Comparison of ENCODE assay signal across 8 cellular contexts in the genomic region with DNA sequence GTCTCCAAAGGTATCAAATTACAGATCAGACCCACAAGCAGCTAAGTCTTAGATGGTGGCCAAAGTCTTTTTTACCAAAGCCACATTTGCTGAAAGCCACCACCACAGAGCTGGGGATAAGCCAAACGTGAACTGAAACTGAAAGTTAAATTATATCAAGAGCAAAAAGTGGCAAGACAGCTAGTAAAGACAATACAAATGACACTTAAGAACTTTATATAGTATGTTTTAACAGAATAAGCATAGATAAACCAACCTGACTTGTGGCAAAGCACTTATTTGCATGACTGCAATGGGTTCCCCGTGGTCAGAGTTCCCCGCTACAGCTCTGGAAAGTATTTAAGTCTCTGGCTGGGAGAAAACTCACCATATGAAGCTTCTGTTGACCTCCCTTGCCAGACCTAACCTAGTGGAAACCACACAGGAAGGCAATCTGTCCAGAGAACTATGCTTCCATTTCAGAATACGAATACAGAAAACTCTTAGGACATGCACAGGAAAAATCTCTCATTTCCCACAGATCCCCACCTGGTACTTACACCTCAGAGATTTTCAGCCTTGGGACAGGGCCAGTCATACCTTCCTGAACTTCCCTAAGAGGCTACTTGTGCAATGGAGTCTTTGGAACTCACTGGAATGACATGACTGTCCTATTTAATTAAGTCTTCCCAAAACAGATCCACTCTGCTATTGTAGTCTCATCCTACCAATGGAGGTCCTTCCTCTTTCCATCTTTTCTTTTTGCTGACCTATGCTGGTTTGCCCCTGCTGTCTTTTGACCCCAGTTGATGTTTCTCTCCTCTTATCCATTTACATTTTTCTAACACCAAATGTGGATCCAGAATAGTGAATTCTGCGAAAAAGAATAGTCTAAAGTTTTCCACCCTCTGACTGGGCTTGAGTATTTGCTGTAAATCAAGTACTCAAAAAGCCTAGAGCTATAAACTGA.
DNase-seq lines count a peak whose midpoint lies in the region; ATAC-seq and TF ChIP-seq lines count a peak whose summit lies in the region.

No MANE protein-coding gene starts in this region.

- H3K4me3 ChIP-seq in muscle layer of duodenum (ENCODE audit: low read depth in 1 of 2, low read length in 2 of 2), result peak overlapping the region; percentile 38 to 41

- H3K27ac ChIP-seq in muscle layer of duodenum (ENCODE audit: low read length), result peak overlapping the region; percentile 36

- peak; percentile 4 for DNase-seq in stimulated activated CD4-positive, alpha-beta T cell treated with anti-CD3 and anti-CD28 coated beads, Interleukin-15, amount 100 ng/mL, for 24 hours
- no peak for DNase-seq in stimulated activated CD4-positive, alpha-beta T cell treated with anti-CD3 and anti-CD28 coated beads, Interleukin-1b, Interleukin-23, amount 100 ng/mL, for 48 hours
- DNase-seq in type B pancreatic cell (ENCODE audit: extremely low spot score, unreplicated experiment) (no peak), ecto neural progenitor cell (ENCODE audit: low spot score) (no peak), SK-N-DZ (ENCODE audit: low spot score) (no peak)

- no peaks in the 10 kb centered on the region for H3K27me3 Mint-ChIP-seq in activated T-helper 17 cell treated with anti-CD3 and anti-CD28 coated beads, Interleukin-2, amount 50 U/mL, for 72 hours
- no peaks in the 10 kb centered on the region for H3K27me3 Mint-ChIP-seq in type B pancreatic cell

- H3K4me3 Mint-ChIP-seq in activated T-helper 17 cell treated with anti-CD3 and anti-CD28 coated beads, Interleukin-2, amount 50 U/mL, for 72 hours, result peak overlapping the region; percentile 83
- H3K4me3 Mint-ChIP-seq in type B pancreatic cell, result no peak overlapping the region

- ATAC-seq in HG03108 (IDR thresholded peaks at IDR 0.05; ENCODE audit: unreplicated experiment), result peak; percentile 90
- ATAC-seq in activated T-helper 17 cell treated with anti-CD3 and anti-CD28 coated beads, Interleukin-2, amount 50 U/mL, for 72 hours (replicated peaks), result peak; percentile 86

- H3K9me3 Mint-ChIP-seq in activated T-helper 17 cell treated with anti-CD3 and anti-CD28 coated beads, Interleukin-2, amount 50 U/mL, for 72 hours, result peaks cover 3% of the 10 kb centered on the region
- H3K9me3 Mint-ChIP-seq in type B pancreatic cell, result no peaks in the 10 kb centered on the region

- peak overlapping the region; percentile 77 for H3K27ac Mint-ChIP-seq in activated T-helper 17 cell treated with anti-CD3 and anti-CD28 coated beads, Interleukin-2, amount 50 U/mL, for 72 hours
- no peak overlapping the region for H3K27ac Mint-ChIP-seq in type B pancreatic cell

- peaks cover 8 to 26% of the 10 kb centered on the region in 2 donors for H3K4me1 ChIP-seq in muscle layer of duodenum (ENCODE audit: control insufficient read depth in 1 of 2, insufficient read depth in 2 of 2, low read length in 2 of 2)

- no peaks in the 10 kb centered on the region for H3K27me3 ChIP-seq in muscle layer of duodenum (ENCODE audit: low read depth, low read length)

- H3K36me3 ChIP-seq in muscle layer of duodenum (ENCODE audit: control insufficient read depth in 1 of 2, insufficient read depth in 2 of 2, low read length in 2 of 2), result no peaks in the 10 kb centered on the region

- peaks cover 14% of the 10 kb centered on the region for H3K4me1 Mint-ChIP-seq in activated T-helper 17 cell treated with anti-CD3 and anti-CD28 coated beads, Interleukin-2, amount 50 U/mL, for 72 hours
- H3K4me1 Mint-ChIP-seq in type B pancreatic cell (ENCODE audit: unreplicated experiment), result peaks cover 10% of the 10 kb centered on the region

- H3K9me3 ChIP-seq in muscle layer of duodenum (ENCODE audit: control insufficient read depth in 1 of 2, low read length in 2 of 2), result no peaks in the 10 kb centered on the region

- no peaks in the 10 kb centered on the region for H3K36me3 Mint-ChIP-seq in activated T-helper 17 cell treated with anti-CD3 and anti-CD28 coated beads, Interleukin-2, amount 50 U/mL, for 72 hours (ENCODE audit: low read depth)
- H3K36me3 Mint-ChIP-seq in type B pancreatic cell, result no peaks in the 10 kb centered on the region

- no peak for TF ChIP-seq CTCF in type B pancreatic cell (conservative IDR thresholded peaks at IDR 0.05)
